ENCODE assay signal across 9 cellular contexts in the genomic region with DNA sequence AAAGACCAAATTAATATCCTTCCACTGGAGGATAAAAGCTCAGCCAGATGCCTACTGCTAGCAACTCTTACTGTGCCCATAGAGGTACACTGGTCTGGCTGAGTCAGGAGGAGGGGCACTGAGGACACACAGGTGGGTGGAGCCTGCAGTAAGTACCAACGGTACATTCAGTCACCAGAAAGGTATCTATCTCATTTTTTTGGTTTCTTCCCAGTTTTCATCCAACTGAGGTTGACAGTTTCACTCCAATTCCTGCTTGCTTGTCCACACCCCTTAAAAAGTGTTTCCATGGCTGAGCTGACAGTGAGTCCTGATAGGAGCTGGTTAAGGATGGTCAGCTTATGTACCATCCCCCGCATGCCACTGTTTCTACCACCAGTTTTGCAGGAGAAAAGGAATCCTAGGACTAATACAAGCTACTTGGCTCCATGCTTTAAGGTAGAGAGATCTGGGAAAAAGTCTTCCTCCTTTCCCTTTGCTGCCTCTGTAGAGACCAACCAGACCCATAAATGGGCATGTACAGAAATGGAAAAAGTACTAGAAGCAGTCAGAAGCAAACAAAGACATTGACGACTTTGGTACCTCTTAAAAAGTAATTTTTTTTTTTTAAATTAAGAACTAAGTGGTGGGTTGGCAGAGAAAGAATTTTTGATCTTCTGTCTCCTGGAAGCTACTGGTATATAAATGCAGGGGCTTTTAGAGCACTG. TPM values are rescaled to one million over a fixed set of nuclear protein-coding genes. Genes with fewer than 3 reads are reported as not detected.
DNase-seq lines count a peak whose midpoint lies in the region; ATAC-seq and TF ChIP-seq lines count a peak whose summit lies in the region.
"Had no signal": no experiment of that assay in that cellular context is flagged by ENCODE, and none has a peak within 500 bp of the region (broad histone marks: within the 10 kb centered on the region; RNA-seq: fewer than 3 reads in every experiment).

No MANE protein-coding gene starts in this region.

- no peak overlapping the region for H2AFZ ChIP-seq in KMS-11 (ENCODE audit: low read depth)
- no peak overlapping the region for H2AFZ ChIP-seq in osteoblast (ENCODE audit: low read length)

- H3K9me3 ChIP-seq in osteoblast (ENCODE audit: low read depth, low read length) = no peaks in the 10 kb centered on the region

- H3K4me3 ChIP-seq in KMS-11 (IDR thresholded peaks at IDR 0.05; ENCODE audit: insufficient read depth, low read depth, low read length) (no peak overlapping the region), choroid plexus epithelial cell (ENCODE audit: low read depth, low read length) (peak overlapping the region; percentile 80), osteoblast (ENCODE audit: insufficient read depth, low read length) (peak overlapping the region; percentile 94)

- no peak for ATAC-seq in HG03280 (IDR thresholded peaks at IDR 0.05; ENCODE audit: unreplicated experiment)
- ATAC-seq in HG03045 (IDR thresholded peaks at IDR 0.05; ENCODE audit: unreplicated experiment) = no peak
- ATAC-seq in GM21576 (IDR thresholded peaks at IDR 0.05; ENCODE audit: unreplicated experiment) = no peak

- DNase-seq in Daoy (ENCODE audit: low read depth) (peak; percentile 39), choroid plexus epithelial cell (ENCODE audit: low read depth) (peak; percentile 17), osteoblast (ENCODE audit: insufficient read length, low spot score, missing footprints) (no peak)
- DNase-seq in activated effector memory CD4-positive, alpha-beta T cell treated with anti-CD3 and anti-CD28 coated beads, Interleukin-2, amount 50 U/mL, for 16 hours = no peak
- DNase-seq: stimulated activated CD4-positive, alpha-beta T cell treated with anti-CD3 and anti-CD28 coated beads, Interleukin-2, amount 100 ng/mL, for 24 hours had no signal

- H3K4me1 ChIP-seq in KMS-11 (ENCODE audit: low read depth, poor library complexity, severe bottlenecking) (peaks cover 64% of the 10 kb centered on the region), osteoblast (ENCODE audit: insufficient read depth, low read length) (peaks cover 46% of the 10 kb centered on the region)

- 0 out of 2 replicates have a peak, but pooled peaks cover 3% of the 10 kb centered on the region for H3K36me3 ChIP-seq in KMS-11 (ENCODE audit: insufficient read depth)
- H3K36me3 ChIP-seq in osteoblast (ENCODE audit: insufficient read depth, low read length) = peaks cover 9% of the 10 kb centered on the region

- H3K4me2 ChIP-seq in KMS-11 (peak overlapping the region; percentile 91), osteoblast (ENCODE audit: insufficient read depth, low read length) (peak overlapping the region; percentile 93)

- H3K9ac ChIP-seq in KMS-11 = peak overlapping the region; percentile 89; the same call in 1 of the 2 replicates

- TF ChIP-seq CTCF in KMS-11 (conservative IDR thresholded peaks at IDR 0.05; ENCODE audit: low read depth, low read length) = no peak
- no peak for TF ChIP-seq CTCF in choroid plexus epithelial cell (conservative IDR thresholded peaks at IDR 0.05; ENCODE audit: low read depth, low read length)
- no peak for TF ChIP-seq CTCF in osteoblast (IDR thresholded peaks at IDR 0.05; ENCODE audit: extremely low read depth, low read depth, low read length)

- H4K20me1 ChIP-seq in KMS-11 (ENCODE audit: insufficient read depth) (peaks cover 45% of the 10 kb centered on the region), osteoblast (ENCODE audit: insufficient read depth, low read length) (peaks cover 68% of the 10 kb centered on the region)

- H3K79me2 ChIP-seq in KMS-11 (ENCODE audit: insufficient read depth, low read depth) (peaks cover 78% of the 10 kb centered on the region), osteoblast (ENCODE audit: insufficient read depth, low read length) (peaks cover 79% of the 10 kb centered on the region)

- H3K27ac ChIP-seq in KMS-11 (no peak overlapping the region; the same call in 1 of the 2 replicates), osteoblast (ENCODE audit: low read depth, low read length) (peak overlapping the region; percentile 96)

- H3K27me3 ChIP-seq in KMS-11 (ENCODE audit: insufficient read depth, low read depth) = no peaks in the 10 kb centered on the region
- no peaks in the 10 kb centered on the region for H3K27me3 ChIP-seq in osteoblast (ENCODE audit: insufficient read depth, low read length)

RNA-seq across cellular contexts. Expression of gene ELL2, which starts 3.2 kb away (rescaled TPM):
- total RNA-seq in Daoy (2014; rRNA removed; shearing (Covaris generic)) = 20.2 and 29.9 TPM in 2 replicates
- 113 and 123 TPM in 2 replicates for total RNA-seq in osteoblast

Comparison
In these comparisons a context has a peak if more than half of its experiments do, and no peak if none do; other contexts are left out.
1. DNase-seq: peak in Daoy (single experiment) and choroid plexus epithelial cell (single experiment); none in osteoblast (single experiment) and activated effector memory CD4-positive, alpha-beta T cell treated with anti-CD3 and anti-CD28 coated beads, Interleukin-2, amount 50 U/mL, for 16 hours (single experiment).